Comparison of ENCODE assay signal across 1 cellular context in the genomic region with DNA sequence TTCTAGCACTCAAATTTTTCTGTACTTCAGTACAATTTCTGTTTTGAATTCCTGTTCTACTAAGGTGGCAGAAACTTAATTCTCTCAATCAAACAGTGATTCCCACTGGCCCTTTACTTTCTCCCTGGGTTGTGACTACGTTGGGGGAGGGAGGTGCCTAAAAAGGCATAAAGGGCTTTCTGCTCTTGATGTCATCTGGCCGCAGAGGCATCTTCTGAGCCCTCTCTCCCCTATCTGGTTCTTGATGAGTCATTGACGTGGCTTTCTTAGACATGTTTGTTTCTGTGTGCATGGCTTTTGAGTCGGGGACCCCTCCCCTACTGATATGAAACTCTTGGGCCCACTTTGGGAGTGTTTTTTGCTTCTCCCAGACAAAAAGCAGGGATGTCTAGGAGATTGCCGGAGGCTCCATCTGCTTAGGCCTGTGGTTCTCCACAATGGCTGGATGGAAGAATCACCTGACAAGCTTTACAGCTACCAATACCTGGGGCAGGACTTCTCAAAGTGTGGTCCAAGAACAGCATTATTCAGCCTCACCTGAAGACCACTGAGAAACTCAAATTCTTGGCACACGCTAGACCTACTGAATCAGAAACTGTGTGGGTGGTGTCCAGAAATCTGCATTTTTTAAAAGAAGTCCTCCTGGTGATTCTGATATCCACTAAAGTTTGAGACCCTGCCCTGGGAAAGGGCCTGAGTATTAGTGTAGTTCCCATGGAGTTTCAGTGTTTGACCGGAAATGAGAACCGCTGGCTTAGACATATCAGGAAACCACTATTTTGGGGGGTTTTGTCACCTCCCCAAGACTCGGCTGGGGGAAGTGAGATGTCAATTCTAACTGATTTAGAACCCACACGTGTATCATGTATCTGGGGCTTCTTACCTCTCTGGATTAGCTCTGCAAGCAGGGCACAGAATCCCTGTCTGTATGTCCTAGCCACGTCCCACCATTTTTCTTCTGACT.
TF ChIP-seq lines count a peak whose summit lies in the region.

No MANE protein-coding gene starts in this region.

TF ChIP-seq in H1, 55 proteins besides CTCF, POLR2A, EP300 and RAD21 (continued from another document):
- TF ChIP-seq, protein P1, sequence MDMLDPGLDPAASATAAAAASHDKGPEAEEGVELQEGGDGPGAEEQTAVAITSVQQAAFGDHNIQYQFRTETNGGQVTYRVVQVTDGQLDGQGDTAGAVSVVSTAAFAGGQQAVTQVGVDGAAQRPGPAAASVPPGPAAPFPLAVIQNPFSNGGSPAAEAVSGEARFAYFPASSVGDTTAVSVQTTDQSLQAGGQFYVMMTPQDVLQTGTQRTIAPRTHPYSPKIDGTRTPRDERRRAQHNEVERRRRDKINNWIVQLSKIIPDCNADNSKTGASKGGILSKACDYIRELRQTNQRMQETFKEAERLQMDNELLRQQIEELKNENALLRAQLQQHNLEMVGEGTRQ (IDR thresholded peaks at IDR 0.05; ENCODE audit: low read length) = no peak
- TF ChIP-seq RXRA (IDR thresholded peaks at IDR 0.05; ENCODE audit: insufficient read depth, low read depth, low read length) (no peak), EZH2 (IDR thresholded peaks at IDR 0.05; ENCODE audit: low read depth, low read length, severe bottlenecking) (no peak), POLR2AphosphoS5 (IDR thresholded peaks at IDR 0.05; ENCODE audit: low read depth, low read length) (no peak), PHF8 (conservative IDR thresholded peaks at IDR 0.05; ENCODE audit: low read depth, low read length) (no peak), MAFK (IDR thresholded peaks at IDR 0.05; ENCODE audit: low read depth, low read length) (no peak), CBX8 (IDR thresholded peaks at IDR 0.05; ENCODE audit: borderline replicate concordance, low read depth, low read length) (no peak), ASH2L (IDR thresholded peaks at IDR 0.05; ENCODE audit: low read length) (no peak)
- TF ChIP-seq, protein P2, sequence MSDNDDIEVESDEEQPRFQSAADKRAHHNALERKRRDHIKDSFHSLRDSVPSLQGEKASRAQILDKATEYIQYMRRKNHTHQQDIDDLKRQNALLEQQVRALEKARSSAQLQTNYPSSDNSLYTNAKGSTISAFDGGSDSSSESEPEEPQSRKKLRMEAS (IDR thresholded peaks at IDR 0.05) = no peak
